In the genomic region with DNA sequence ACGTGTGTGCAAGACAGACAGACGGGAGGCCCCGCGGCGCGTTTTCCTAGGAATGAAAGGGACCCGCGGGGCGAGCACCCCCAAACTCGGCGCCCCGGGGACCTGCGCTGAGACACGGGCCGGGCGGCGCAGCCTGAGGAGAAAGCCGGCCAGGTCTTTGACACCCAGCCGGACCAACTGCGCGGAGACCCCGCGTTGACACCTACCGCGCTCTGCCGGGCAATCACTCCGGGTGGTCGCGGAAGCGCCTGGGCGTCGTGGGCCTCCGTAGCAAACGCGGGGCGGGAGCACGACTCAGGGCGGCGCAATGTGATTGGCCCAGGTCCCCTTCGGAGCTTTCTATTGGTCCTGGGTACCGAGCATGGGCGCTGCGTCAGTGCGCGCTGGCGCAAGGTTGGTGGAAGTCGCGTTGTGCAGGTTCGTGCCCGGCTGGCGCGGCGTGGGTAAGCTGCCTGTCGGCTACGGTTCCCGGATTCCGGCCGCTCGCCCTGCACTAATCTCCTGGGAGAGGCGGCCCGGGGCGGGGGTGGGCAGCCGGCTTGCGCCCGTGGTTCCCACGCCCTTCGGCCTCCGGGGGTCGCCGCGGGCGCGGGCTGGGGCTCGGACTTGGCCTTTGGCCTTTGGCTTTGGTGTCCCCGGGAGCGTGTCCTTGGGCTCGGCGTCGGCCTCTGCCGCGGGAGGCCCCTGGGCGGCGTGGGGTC, we compare ENCODE assay signal across 1 cellular context.
TF ChIP-seq lines count a peak whose summit lies in the region.

A gene with protein sequence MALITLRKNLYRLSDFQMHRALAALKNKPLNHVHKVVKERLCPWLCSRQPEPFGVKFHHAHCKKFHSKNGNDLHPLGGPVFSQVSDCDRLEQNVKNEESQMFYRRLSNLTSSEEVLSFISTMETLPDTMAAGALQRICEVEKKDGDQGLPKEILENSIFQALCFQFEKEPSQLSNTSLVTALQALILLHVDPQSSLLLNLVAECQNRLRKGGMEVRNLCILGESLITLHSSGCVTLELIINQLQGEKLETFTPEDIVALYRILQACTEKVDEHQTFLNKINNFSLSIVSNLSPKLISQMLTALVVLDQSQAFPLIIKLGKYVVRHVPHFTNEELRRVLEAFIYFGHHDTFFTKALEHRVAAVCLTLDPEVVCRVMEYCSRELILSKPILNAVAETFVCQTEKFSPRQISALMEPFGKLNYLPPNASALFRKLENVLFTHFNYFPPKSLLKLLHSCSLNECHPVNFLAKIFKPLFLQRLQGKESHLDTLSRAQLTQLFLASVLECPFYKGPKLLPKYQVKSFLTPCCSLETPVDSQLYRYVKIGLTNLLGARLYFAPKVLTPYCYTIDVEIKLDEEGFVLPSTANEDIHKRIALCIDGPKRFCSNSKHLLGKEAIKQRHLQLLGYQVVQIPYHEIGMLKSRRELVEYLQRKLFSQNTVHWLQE (minus strand): TSS at position 259 of the 701 bp plus-strand sequence. CDS start 948 bp downstream, outside the sequence.
A gene (plus strand): TSS at position 376 of the 701 bp plus-strand sequence. CDS start 1,647 bp downstream, outside the sequence.

TF ChIP-seq in H1, 55 proteins besides CTCF, POLR2A, EP300 and RAD21:
- no peak for TF ChIP-seq TEAD4 (IDR thresholded peaks at IDR 0.05; ENCODE audit: low read depth, low read length)
- no peak for TF ChIP-seq EZH2 (IDR thresholded peaks at IDR 0.05; ENCODE audit: low read depth, low read length, severe bottlenecking)
- TF ChIP-seq SIX5 (IDR thresholded peaks at IDR 0.05; ENCODE audit: low read depth, low read length), result no peak
- peak; percentile 86 for TF ChIP-seq CREB1 (IDR thresholded peaks at IDR 0.05)
- TF ChIP-seq, protein P1, sequence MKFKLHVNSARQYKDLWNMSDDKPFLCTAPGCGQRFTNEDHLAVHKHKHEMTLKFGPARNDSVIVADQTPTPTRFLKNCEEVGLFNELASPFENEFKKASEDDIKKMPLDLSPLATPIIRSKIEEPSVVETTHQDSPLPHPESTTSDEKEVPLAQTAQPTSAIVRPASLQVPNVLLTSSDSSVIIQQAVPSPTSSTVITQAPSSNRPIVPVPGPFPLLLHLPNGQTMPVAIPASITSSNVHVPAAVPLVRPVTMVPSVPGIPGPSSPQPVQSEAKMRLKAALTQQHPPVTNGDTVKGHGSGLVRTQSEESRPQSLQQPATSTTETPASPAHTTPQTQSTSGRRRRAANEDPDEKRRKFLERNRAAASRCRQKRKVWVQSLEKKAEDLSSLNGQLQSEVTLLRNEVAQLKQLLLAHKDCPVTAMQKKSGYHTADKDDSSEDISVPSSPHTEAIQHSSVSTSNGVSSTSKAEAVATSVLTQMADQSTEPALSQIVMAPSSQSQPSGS (IDR thresholded peaks at IDR 0.05; ENCODE audit: low read length), result no peak
- TF ChIP-seq, protein P2, sequence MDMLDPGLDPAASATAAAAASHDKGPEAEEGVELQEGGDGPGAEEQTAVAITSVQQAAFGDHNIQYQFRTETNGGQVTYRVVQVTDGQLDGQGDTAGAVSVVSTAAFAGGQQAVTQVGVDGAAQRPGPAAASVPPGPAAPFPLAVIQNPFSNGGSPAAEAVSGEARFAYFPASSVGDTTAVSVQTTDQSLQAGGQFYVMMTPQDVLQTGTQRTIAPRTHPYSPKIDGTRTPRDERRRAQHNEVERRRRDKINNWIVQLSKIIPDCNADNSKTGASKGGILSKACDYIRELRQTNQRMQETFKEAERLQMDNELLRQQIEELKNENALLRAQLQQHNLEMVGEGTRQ (IDR thresholded peaks at IDR 0.05; ENCODE audit: low read length), result no peak
- TF ChIP-seq RBBP5 (IDR thresholded peaks at IDR 0.05; ENCODE audit: borderline replicate concordance, low read depth, low read length), result peak; percentile 63
- TF ChIP-seq KDM4A (IDR thresholded peaks at IDR 0.05; ENCODE audit: low read depth, low read length, severe bottlenecking), result peak; percentile 99
- TF ChIP-seq, protein P3, sequence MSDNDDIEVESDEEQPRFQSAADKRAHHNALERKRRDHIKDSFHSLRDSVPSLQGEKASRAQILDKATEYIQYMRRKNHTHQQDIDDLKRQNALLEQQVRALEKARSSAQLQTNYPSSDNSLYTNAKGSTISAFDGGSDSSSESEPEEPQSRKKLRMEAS (IDR thresholded peaks at IDR 0.05), result peak; percentile 80
- no peak for TF ChIP-seq KDM1A (IDR thresholded peaks at IDR 0.05; ENCODE audit: borderline replicate concordance, low read length)
- TF ChIP-seq SP1 (IDR thresholded peaks at IDR 0.05; ENCODE audit: low read depth, low read length), result peak; percentile 89
- TF ChIP-seq, protein P4, sequence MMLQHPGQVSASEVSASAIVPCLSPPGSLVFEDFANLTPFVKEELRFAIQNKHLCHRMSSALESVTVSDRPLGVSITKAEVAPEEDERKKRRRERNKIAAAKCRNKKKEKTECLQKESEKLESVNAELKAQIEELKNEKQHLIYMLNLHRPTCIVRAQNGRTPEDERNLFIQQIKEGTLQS (IDR thresholded peaks at IDR 0.05; ENCODE audit: insufficient read depth, low read depth, low read length), result no peak
- peak; percentile 65; the same call in 1 of the 2 replicates for TF ChIP-seq TBP (IDR thresholded peaks at IDR 0.05; ENCODE audit: low read depth, low read length)
- peak; percentile 76 for TF ChIP-seq POLR2AphosphoS5 (IDR thresholded peaks at IDR 0.05; ENCODE audit: low read depth, low read length)
- TF ChIP-seq, protein P5, sequence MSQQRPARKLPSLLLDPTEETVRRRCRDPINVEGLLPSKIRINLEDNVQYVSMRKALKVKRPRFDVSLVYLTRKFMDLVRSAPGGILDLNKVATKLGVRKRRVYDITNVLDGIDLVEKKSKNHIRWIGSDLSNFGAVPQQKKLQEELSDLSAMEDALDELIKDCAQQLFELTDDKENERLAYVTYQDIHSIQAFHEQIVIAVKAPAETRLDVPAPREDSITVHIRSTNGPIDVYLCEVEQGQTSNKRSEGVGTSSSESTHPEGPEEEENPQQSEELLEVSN (IDR thresholded peaks at IDR 0.05), result peak; percentile 70
- 0 out of 4 replicates have a peak, but pooled peaks have one; percentile 34 to 58 for TF ChIP-seq SIN3A (conservative IDR thresholded peaks at IDR 0.05 in 1 of 2, IDR thresholded peaks at IDR 0.05 in 1 of 2; ENCODE audit: low read depth in 1 of 2, low read length in 2 of 2)
- TF ChIP-seq PHF8 (conservative IDR thresholded peaks at IDR 0.05; ENCODE audit: low read depth, low read length), result peak; percentile 84
- peak; percentile 47; the same call in 1 of the 2 replicates for TF ChIP-seq BACH1 (IDR thresholded peaks at IDR 0.05; ENCODE audit: low read length)
- no peak for TF ChIP-seq ZNF274 (IDR thresholded peaks at IDR 0.05; ENCODE audit: borderline replicate concordance, extremely low read depth, low read length)
- TF ChIP-seq TAF1 (IDR thresholded peaks at IDR 0.05; ENCODE audit: low read depth, low read length), result peak; percentile 71; the same call in 1 of the 2 replicates
- no peak for TF ChIP-seq TCF12 (IDR thresholded peaks at IDR 0.05; ENCODE audit: low read depth, low read length)
- no peak for TF ChIP-seq FOSL1 (IDR thresholded peaks at IDR 0.05; ENCODE audit: insufficient read depth, low read depth, low read length)
- TF ChIP-seq RXRA (IDR thresholded peaks at IDR 0.05; ENCODE audit: insufficient read depth, low read depth, low read length), result no peak
- TF ChIP-seq SP2 (IDR thresholded peaks at IDR 0.05; ENCODE audit: low read length), result peak; percentile 34; the same call in 1 of the 2 replicates
- peak in 1 of 2 experiments; percentile 72; a peak in 1 of 4 replicates for TF ChIP-seq HDAC2 (IDR thresholded peaks at IDR 0.05; ENCODE audit: borderline replicate concordance in 1 of 2, low read depth in 2 of 2, low read length in 2 of 2)
- TF ChIP-seq ASH2L (IDR thresholded peaks at IDR 0.05; ENCODE audit: low read length), result peak; percentile 77
- peak; percentile 67 for TF ChIP-seq CHD2 (IDR thresholded peaks at IDR 0.05; ENCODE audit: low read length)
- TF ChIP-seq BRCA1 (IDR thresholded peaks at IDR 0.05; ENCODE audit: low read depth, low read length), result no peak
